In genomic region chr1:157515141-157515540, GRCh38 we compare ENCODE assay signal across 26 cellular contexts. TPM values are rescaled to one million over a fixed set of nuclear protein-coding genes. Genes with fewer than 3 reads are reported as not detected.
"Had no signal": no experiment of that assay in that cellular context is flagged by ENCODE, and none has a peak within 500 bp of the region (broad histone marks: within the 10 kb centered on the region; RNA-seq: fewer than 3 reads in every experiment).

No MANE protein-coding gene starts in this region.

- H2AFZ ChIP-seq: PC-9 had no signal

- ATAC-seq: HepG2, Right ventricle myocardium inferior had no signal

- H3K36me3 ChIP-seq: Peyer's patch, SJCRH30 had no signal

- H3K4me2 ChIP-seq: KMS-11, PC-9 had no signal

- H3K4me3 ChIP-seq: K562, PC-9, Peyer's patch, SJCRH30 had no signal

- H3K4me3 Mint-ChIP-seq: IgD-negative memory B cell had no signal

- H3K27ac Mint-ChIP-seq: IgD-negative memory B cell had no signal

- H3K27me3 Mint-ChIP-seq: IgD-negative memory B cell had no signal

- H3K27me3 ChIP-seq: Peyer's patch, SJCRH30 had no signal

- H3K9me3 Mint-ChIP-seq: IgD-negative memory B cell had no signal

- H3K4me1 ChIP-seq: SJCRH30 had no signal

- H3K9ac ChIP-seq: KMS-11 had no signal

- H3K27ac ChIP-seq: KMS-11, PC-9, Peyer's patch, SJCRH30 had no signal

- H3K9me3 ChIP-seq: Peyer's patch, SJCRH30 had no signal

- DNase-seq: Kasumi-1, NCI-H1092 treated with DMSO at 0.1 percent for 48 hours, NCI-H1436, NCI-H187, NCI-H2029, NCI-H2081 treated with DMSO at 0.1 percent for 48 hours, NCI-H2171, NCI-H226, NCI-H446, NCI-H510A, NCI-H524 treated with DMSO at 0.1 percent for 48 hours, NCI-H69, NCI-H774, OCI-M1, PC-9, Peyer's patch, SHP77 treated with DMSO at 0.1 percent for 48 hours, SJCRH30 had no signal

RNA-seq across cellular contexts. Expression of gene FCRL5, which starts 37.2 kb away (rescaled TPM):
- total RNA-seq: HepG2, HT1080, K562, M059J, PC-9, Right ventricle myocardium inferior, RPMI7951 had no signal
- polyA plus RNA-seq: HepG2, K562 had no signal
